In the genomic region with DNA sequence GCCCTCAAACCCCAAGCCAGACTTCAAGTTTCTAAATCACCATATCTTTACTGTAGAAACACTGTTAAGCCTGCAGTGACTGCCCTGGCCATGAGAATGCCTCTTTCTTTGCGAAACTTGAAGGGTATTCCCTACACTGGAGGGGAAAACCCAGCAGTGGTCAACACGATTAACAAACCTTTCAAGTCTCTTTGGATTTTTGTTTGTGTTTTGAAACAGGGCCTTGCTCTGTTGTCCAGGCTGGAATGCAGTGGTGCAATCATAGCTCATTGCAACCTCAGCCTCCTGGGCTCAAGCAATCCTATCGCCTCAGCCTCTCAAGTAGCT, we compare ENCODE assay signal across 10 cellular contexts. TPM values are rescaled to one million over a fixed set of nuclear protein-coding genes. Genes with fewer than 3 reads are reported as not detected.
A peak's percentile ranks its signal among the peaks of the same experiment; 100 is the strongest.
DNase-seq lines count a peak whose midpoint lies in the region; ATAC-seq and TF ChIP-seq lines count a peak whose summit lies in the region.
"Had no signal": no experiment of that assay in that cellular context is flagged by ENCODE, and none has a peak within 500 bp of the region (broad histone marks: within the 10 kb centered on the region; RNA-seq: fewer than 3 reads in every experiment).

No MANE protein-coding gene starts in this region.

- 68 to 82% methylated on average over 3 of the region's 3 CpGs for WGBS in sigmoid colon, 2 donors
- 59 to 65% methylated on average over 3 of the region's 3 CpGs for WGBS in tibial nerve, 2 donors

- DNase-seq in sigmoid colon (no peak), KBM-7 (no peak), tibial nerve (ENCODE audit: low spot score in 2 of 2) (no peak), DMS79 treated with DMSO at 0.1 percent for 48 hours (lab: John Stamatoyannopoulos, UW) (no peak), NCI-H1436 treated with DMSO at 0.1 percent for 48 hours (lab: John Stamatoyannopoulos, UW) (no peak)
- DNase-seq: naive thymus-derived CD4-positive, alpha-beta T cell had no signal

- H3K4me3 ChIP-seq in sigmoid colon (no peak overlapping the region), tibial nerve (no peak overlapping the region)
- H3K4me3 ChIP-seq: gastroesophageal sphincter had no signal

- TF ChIP-seq POLR2A in sigmoid colon (IDR thresholded peaks at IDR 0.05) (no peak), tibial nerve (IDR thresholded peaks at IDR 0.05) (no peak)

- ATAC-seq in GM18873 (IDR thresholded peaks at IDR 0.05; ENCODE audit: low FRiP score, unreplicated experiment), result peak; percentile 91
- ATAC-seq in GM21737 (IDR thresholded peaks at IDR 0.05; ENCODE audit: unreplicated experiment), result peak; percentile 67
- peak; percentile 86 for ATAC-seq in HG03442 (IDR thresholded peaks at IDR 0.05; ENCODE audit: unreplicated experiment)
- ATAC-seq: gastroesophageal sphincter; naive thymus-derived CD4-positive, alpha-beta T cell had no signal

- H3K36me3 ChIP-seq in sigmoid colon (no peaks in the 10 kb centered on the region), tibial nerve (no peaks in the 10 kb centered on the region)
- H3K36me3 ChIP-seq: gastroesophageal sphincter had no signal

- H3K27me3 ChIP-seq in sigmoid colon (no peaks in the 10 kb centered on the region), tibial nerve (no peaks in the 10 kb centered on the region)
- H3K27me3 ChIP-seq: gastroesophageal sphincter had no signal

- no peak for TF ChIP-seq CTCF in sigmoid colon (IDR thresholded peaks at IDR 0.05)
- no peak for TF ChIP-seq CTCF in tibial nerve (IDR thresholded peaks at IDR 0.05)

- intact Hi-C loops in sigmoid colon (cut with DNase I), result no loop called here

- H3K27ac ChIP-seq in sigmoid colon (peak overlapping the region in 3 of 4 donors; percentile 45 to 65 (median 51)), tibial nerve (peak overlapping the region in 1 of 4 donors; percentile 21)

- no peak for TF ChIP-seq EP300 in sigmoid colon (IDR thresholded peaks at IDR 0.05)
- no peak for TF ChIP-seq EP300 in tibial nerve (IDR thresholded peaks at IDR 0.05)

- H3K9me3 ChIP-seq in sigmoid colon (no peaks in the 10 kb centered on the region), tibial nerve (no peaks in the 10 kb centered on the region)
- H3K9me3 ChIP-seq: gastroesophageal sphincter had no signal

- peaks cover 0 to 15% (median 4%) of the 10 kb centered on the region in 4 donors for H3K4me1 ChIP-seq in sigmoid colon
- H3K4me1 ChIP-seq in tibial nerve, result peaks cover 0 to 7% (median 2%) of the 10 kb centered on the region in 4 donors
- H3K4me1 ChIP-seq: gastroesophageal sphincter had no signal

- in situ Hi-C loops in KBM-7 (cut with MboI; ENCODE audit: low pct_unique_long_range_greater_than_20kb, low sequenced_read_pairs), result no loop called here

RNA-seq across cellular contexts. Expression of a gene that starts 17.4 kb away (rescaled TPM):
- total RNA-seq in sigmoid colon, result 10 to 100 TPM; 38.6 to 96.4 (median 66.7) TPM
- 100 to 1,000 TPM; 101 to 163 (median 135) TPM for polyA plus RNA-seq in sigmoid colon
- total RNA-seq in tibial nerve, result 10 to 100 TPM; 37.5 to 60.3 (median 52.0) TPM
